Comparison of ENCODE assay signal across 1 cellular context in the genomic region with DNA sequence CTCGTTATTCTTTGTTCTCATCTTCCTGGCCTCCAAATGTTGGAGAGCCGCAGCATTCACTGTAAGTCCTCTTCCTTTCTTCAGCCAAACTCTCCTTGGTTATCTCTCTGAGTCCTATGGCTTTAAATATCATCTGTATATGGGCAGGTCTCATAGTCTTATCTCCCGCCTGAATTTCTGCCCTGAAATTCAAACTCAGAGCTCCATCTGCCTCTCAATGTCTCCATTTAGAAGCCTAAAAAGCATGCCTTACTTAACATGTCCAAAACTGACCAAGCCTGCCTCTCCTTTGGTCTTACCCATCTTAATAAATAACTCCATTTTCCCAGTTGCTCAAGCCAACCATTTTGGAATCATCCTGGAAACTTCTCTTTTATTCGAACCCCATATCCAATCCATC.
TF ChIP-seq lines count a peak whose summit lies in the region.

No MANE protein-coding gene starts in this region.

TF ChIP-seq in K562, 482 proteins besides CTCF, POLR2A, EP300 and RAD21 (continued from another document):
- TF ChIP-seq FOXM1 (IDR thresholded peaks at IDR 0.05; ENCODE audit: low read depth) (0 out of 2 replicates have a peak, but pooled peaks have one; percentile 27), FOXM1 (CRISPR knock-in tag; IDR thresholded peaks at IDR 0.05; ENCODE audit: low read depth) (no peak), MYBL2 (IDR thresholded peaks at IDR 0.05; ENCODE audit: low read depth) (peak; percentile 22; the same call in 1 of the 2 replicates), MYBL2 (CRISPR knock-in tag; IDR thresholded peaks at IDR 0.05; ENCODE audit: borderline replicate concordance) (no peak), NCOR1 (IDR thresholded peaks at IDR 0.05) (0 out of 2 replicates have a peak, but pooled peaks have one; percentile 9), POLR2G (IDR thresholded peaks at IDR 0.05; ENCODE audit: low read depth, low read length) (no peak), IFI16 (CRISPR knock-in tag; IDR thresholded peaks at IDR 0.05) (no peak), DPF2 (IDR thresholded peaks at IDR 0.05) (peak; percentile 19; the same call in 1 of the 2 replicates), JUND (IDR thresholded peaks at IDR 0.05; ENCODE audit: borderline replicate concordance, low read depth, low read length) (peak; percentile 12; the same call in 1 of the 2 replicates), JUND (tag; IDR thresholded peaks at IDR 0.05; ENCODE audit: borderline replicate concordance, low read depth, low read length) (peak; percentile 10; the same call in 1 of the 3 replicates), NFYB (IDR thresholded peaks at IDR 0.05; ENCODE audit: extremely low read depth, insufficient read length) (no peak), TEAD4 (IDR thresholded peaks at IDR 0.05; ENCODE audit: low read length) (peak; percentile 21; the same call in 1 of the 2 replicates), TEAD4 (CRISPR knock-in tag; IDR thresholded peaks at IDR 0.05; ENCODE audit: borderline replicate concordance) (no peak), NCOA4 (IDR thresholded peaks at IDR 0.05; ENCODE audit: partially characterized antibody) (no peak), RB1 (IDR thresholded peaks at IDR 0.05; ENCODE audit: low read depth) (peak; percentile 39; the same call in 1 of the 2 replicates)
- TF ChIP-seq, protein P1, sequence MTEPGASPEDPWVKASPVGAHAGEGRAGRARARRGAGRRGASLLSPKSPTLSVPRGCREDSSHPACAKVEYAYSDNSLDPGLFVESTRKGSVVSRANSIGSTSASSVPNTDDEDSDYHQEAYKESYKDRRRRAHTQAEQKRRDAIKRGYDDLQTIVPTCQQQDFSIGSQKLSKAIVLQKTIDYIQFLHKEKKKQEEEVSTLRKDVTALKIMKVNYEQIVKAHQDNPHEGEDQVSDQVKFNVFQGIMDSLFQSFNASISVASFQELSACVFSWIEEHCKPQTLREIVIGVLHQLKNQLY (CRISPR knock-in tag; conservative IDR thresholded peaks at IDR 0.05), result no peak
- TF ChIP-seq, protein P2, sequence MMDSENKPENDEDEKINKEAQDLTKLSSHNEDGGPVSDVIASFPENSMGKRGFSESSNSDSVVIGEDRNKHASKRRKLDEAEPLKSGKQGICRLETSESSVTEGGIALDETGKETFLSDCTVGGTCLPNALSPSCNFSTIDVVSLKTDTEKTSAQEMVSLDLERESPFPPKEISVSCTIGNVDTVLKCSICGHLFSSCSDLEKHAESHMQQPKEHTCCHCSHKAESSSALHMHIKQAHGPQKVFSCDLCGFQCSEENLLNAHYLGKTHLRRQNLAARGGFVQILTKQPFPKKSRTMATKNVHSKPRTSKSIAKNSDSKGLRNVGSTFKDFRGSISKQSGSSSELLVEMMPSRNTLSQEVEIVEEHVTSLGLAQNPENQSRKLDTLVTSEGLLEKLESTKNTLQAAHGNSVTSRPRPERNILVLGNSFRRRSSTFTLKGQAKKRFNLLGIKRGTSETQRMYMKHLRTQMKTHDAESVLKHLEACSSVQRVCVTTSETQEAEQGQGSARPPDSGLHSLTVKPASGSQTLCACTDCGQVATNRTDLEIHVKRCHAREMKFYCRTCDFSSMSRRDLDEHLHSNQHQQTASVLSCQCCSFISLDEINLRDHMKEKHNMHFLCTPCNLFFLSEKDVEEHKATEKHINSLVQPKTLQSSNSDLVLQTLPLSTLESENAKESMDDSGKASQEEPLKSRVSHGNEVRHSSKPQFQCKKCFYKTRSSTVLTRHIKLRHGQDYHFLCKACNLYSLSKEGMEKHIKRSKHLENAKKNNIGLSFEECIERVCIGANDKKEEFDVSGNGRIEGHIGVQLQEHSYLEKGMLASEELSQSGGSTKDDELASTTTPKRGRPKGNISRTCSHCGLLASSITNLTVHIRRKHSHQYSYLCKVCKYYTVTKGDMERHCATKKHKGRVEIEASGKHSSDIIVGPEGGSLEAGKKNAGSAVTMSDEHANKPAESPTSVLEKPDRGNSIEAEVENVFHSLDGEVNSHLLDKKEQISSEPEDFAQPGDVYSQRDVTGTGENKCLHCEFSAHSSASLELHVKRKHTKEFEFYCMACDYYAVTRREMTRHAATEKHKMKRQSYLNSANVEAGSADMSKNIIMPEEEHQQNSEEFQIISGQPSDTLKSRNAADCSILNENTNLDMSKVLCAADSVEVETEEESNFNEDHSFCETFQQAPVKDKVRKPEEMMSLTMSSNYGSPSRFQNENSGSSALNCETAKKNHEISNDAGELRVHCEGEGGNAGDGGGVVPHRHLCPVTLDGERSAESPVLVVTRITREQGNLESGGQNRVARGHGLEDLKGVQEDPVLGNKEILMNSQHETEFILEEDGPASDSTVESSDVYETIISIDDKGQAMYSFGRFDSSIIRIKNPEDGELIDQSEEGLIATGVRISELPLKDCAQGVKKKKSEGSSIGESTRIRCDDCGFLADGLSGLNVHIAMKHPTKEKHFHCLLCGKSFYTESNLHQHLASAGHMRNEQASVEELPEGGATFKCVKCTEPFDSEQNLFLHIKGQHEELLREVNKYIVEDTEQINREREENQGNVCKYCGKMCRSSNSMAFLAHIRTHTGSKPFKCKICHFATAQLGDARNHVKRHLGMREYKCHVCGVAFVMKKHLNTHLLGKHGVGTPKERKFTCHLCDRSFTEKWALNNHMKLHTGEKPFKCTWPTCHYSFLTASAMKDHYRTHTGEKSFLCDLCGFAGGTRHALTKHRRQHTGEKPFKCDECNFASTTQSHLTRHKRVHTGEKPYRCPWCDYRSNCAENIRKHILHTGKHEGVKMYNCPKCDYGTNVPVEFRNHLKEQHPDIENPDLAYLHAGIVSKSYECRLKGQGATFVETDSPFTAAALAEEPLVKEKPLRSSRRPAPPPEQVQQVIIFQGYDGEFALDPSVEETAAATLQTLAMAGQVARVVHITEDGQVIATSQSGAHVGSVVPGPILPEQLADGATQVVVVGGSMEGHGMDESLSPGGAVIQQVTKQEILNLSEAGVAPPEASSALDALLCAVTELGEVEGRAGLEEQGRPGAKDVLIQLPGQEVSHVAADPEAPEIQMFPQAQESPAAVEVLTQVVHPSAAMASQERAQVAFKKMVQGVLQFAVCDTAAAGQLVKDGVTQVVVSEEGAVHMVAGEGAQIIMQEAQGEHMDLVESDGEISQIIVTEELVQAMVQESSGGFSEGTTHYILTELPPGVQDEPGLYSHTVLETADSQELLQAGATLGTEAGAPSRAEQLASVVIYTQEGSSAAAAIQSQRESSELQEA (IDR thresholded peaks at IDR 0.05; ENCODE audit: low read depth), result no peak
- TF ChIP-seq, protein P3, sequence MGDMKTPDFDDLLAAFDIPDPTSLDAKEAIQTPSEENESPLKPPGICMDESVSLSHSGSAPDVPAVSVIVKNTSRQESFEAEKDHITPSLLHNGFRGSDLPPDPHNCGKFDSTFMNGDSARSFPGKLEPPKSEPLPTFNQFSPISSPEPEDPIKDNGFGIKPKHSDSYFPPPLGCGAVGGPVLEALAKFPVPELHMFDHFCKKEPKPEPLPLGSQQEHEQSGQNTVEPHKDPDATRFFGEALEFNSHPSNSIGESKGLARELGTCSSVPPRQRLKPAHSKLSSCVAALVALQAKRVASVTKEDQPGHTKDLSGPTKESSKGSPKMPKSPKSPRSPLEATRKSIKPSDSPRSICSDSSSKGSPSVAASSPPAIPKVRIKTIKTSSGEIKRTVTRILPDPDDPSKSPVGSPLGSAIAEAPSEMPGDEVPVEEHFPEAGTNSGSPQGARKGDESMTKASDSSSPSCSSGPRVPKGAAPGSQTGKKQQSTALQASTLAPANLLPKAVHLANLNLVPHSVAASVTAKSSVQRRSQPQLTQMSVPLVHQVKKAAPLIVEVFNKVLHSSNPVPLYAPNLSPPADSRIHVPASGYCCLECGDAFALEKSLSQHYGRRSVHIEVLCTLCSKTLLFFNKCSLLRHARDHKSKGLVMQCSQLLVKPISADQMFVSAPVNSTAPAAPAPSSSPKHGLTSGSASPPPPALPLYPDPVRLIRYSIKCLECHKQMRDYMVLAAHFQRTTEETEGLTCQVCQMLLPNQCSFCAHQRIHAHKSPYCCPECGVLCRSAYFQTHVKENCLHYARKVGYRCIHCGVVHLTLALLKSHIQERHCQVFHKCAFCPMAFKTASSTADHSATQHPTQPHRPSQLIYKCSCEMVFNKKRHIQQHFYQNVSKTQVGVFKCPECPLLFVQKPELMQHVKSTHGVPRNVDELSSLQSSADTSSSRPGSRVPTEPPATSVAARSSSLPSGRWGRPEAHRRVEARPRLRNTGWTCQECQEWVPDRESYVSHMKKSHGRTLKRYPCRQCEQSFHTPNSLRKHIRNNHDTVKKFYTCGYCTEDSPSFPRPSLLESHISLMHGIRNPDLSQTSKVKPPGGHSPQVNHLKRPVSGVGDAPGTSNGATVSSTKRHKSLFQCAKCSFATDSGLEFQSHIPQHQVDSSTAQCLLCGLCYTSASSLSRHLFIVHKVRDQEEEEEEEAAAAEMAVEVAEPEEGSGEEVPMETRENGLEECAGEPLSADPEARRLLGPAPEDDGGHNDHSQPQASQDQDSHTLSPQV (IDR thresholded peaks at IDR 0.05), result peak; percentile 86
- TF ChIP-seq, protein P4, sequence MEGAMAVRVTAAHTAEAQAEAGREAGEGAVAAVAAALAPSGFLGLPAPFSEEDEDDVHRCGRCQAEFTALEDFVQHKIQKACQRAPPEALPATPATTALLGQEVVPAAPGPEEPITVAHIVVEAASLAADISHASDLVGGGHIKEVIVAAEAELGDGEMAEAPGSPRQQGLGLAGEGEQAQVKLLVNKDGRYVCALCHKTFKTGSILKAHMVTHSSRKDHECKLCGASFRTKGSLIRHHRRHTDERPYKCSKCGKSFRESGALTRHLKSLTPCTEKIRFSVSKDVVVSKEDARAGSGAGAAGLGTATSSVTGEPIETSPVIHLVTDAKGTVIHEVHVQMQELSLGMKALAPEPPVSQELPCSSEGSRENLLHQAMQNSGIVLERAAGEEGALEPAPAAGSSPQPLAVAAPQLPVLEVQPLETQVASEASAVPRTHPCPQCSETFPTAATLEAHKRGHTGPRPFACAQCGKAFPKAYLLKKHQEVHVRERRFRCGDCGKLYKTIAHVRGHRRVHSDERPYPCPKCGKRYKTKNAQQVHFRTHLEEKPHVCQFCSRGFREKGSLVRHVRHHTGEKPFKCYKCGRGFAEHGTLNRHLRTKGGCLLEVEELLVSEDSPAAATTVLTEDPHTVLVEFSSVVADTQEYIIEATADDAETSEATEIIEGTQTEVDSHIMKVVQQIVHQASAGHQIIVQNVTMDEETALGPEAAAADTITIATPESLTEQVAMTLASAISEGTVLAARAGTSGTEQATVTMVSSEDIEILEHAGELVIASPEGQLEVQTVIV (CRISPR knock-in tag; IDR thresholded peaks at IDR 0.05; ENCODE audit: borderline replicate concordance), result no peak
